ENCODE assay signal across 8 cellular contexts in the genomic region with DNA sequence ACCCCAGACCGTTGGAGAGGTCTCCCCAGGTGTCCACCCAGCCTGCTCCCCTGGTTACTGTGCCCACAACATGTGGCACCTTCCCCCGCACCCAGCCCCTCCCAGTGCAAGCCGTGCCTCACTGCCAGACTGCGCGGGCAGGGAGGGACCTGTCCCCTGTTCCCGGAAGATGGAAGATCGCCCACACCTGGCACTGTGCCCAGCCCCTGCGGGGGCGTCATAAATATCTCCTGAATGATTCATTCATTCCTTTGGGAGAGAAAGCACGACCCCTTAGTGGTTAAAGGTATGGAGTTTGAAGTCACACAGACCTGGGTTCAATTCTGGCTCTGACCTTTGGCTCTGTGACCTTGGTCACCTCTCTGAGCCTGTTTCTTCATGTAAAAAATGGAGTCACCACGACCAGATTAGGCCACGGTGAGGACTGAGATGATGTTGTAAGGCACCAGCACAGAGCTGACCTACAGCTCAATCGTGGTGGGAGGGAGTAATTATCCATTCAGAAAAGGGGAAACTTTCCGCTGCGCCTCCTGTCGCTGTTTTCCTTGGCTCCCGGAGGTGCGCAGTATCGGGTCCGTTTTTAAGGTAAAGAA. TPM values are rescaled to one million over a fixed set of nuclear protein-coding genes. Genes with fewer than 3 reads are reported as not detected.
A peak's percentile ranks its signal among the peaks of the same experiment; 100 is the strongest.
DNase-seq lines count a peak whose midpoint lies in the region; ATAC-seq and TF ChIP-seq lines count a peak whose summit lies in the region.

No MANE protein-coding gene starts in this region.

- H3K27me3 Mint-ChIP-seq in nephron (ENCODE audit: low read depth): peaks cover 71% of the 10 kb centered on the region
- peaks cover 88% of the 10 kb centered on the region for H3K27me3 Mint-ChIP-seq in stimulated activated memory B cell treated with anti-CD40 and anti-IgM and Interleukin-4, amounts not matched to agents 10 μg/mL and 1 μg/mL and 100 μg/mL, for 72 hours

- ATAC-seq in HG02852 (IDR thresholded peaks at IDR 0.05; ENCODE audit: unreplicated experiment): no peak
- ATAC-seq in stimulated activated memory B cell treated with anti-CD40 and anti-IgM and Interleukin-4, amounts not matched to agents 10 μg/mL and 1 μg/mL and 100 μg/mL, for 72 hours: no peak

- peaks cover 7% of the 10 kb centered on the region for H3K4me1 Mint-ChIP-seq in nephron
- H3K4me1 Mint-ChIP-seq in stimulated activated memory B cell treated with anti-CD40 and anti-IgM and Interleukin-4, amounts not matched to agents 10 μg/mL and 1 μg/mL and 100 μg/mL, for 72 hours: peaks cover 45% of the 10 kb centered on the region

- peak overlapping the region; percentile 68 to 85 (median 82) for H3K4me3 Mint-ChIP-seq in nephron
- H3K4me3 Mint-ChIP-seq in stimulated activated memory B cell treated with anti-CD40 and anti-IgM and Interleukin-4, amounts not matched to agents 10 μg/mL and 1 μg/mL and 100 μg/mL, for 72 hours: no peak overlapping the region

- no peaks in the 10 kb centered on the region for H3K9me3 Mint-ChIP-seq in nephron
- H3K9me3 Mint-ChIP-seq in stimulated activated memory B cell treated with anti-CD40 and anti-IgM and Interleukin-4, amounts not matched to agents 10 μg/mL and 1 μg/mL and 100 μg/mL, for 72 hours: peaks cover 5% of the 10 kb centered on the region

- DNase-seq in COLO829 (ENCODE audit: low spot score) (peak; percentile 66), NCI-H1694 (lab: John Stamatoyannopoulos, UW) (peak; percentile 53), dermis microvascular lymphatic vessel endothelial cell (ENCODE audit: low read depth in 2 of 2) (peak; percentile 50), NCI-H187 (lab: John Stamatoyannopoulos, UW) (no peak), NK-92 (lab: John Stamatoyannopoulos, UW; ENCODE audit: unreplicated experiment) (no peak)

- no peak for TF ChIP-seq CTCF in nephron (IDR thresholded peaks at IDR 0.05; ENCODE audit: unreplicated experiment in 3 of 3)

- peak overlapping the region in 1 of 3 experiments; percentile 49 for H3K27ac Mint-ChIP-seq in nephron
- H3K27ac Mint-ChIP-seq in stimulated activated memory B cell treated with anti-CD40 and anti-IgM and Interleukin-4, amounts not matched to agents 10 μg/mL and 1 μg/mL and 100 μg/mL, for 72 hours: no peak overlapping the region

- no peaks in the 10 kb centered on the region for H3K36me3 Mint-ChIP-seq in nephron (ENCODE audit: low read depth)
- H3K36me3 Mint-ChIP-seq in stimulated activated memory B cell treated with anti-CD40 and anti-IgM and Interleukin-4, amounts not matched to agents 10 μg/mL and 1 μg/mL and 100 μg/mL, for 72 hours: peaks cover 5% of the 10 kb centered on the region

RNA-seq across cellular contexts. Expression of a gene that starts 0.5 kb away (rescaled TPM):
- total RNA-seq in dermis microvascular lymphatic vessel endothelial cell: under 0.01 TPM in 2 replicates

RNA-seq across cellular contexts. Expression of a gene that starts 34.2 kb away (rescaled TPM):
- total RNA-seq in dermis microvascular lymphatic vessel endothelial cell: 16.9 and 24.0 TPM in 2 replicates

RNA-seq across cellular contexts. Expression of a gene that starts 47.3 kb away (rescaled TPM):
- not detected in 2 replicates for total RNA-seq in dermis microvascular lymphatic vessel endothelial cell

Comparison
In these comparisons a context has a peak if more than half of its experiments do, and no peak if none do; other contexts are left out.
1. DNase-seq: peak in COLO829 (single experiment), NCI-H1694 (single experiment) and dermis microvascular lymphatic vessel endothelial cell (2 of 2); none in NCI-H187 (0 of 2) and NK-92 (single experiment).